ENCODE assay signal across 8 cellular contexts in genomic region chr9:77455312-77455927, GRCh38.
DNase-seq lines count a peak whose midpoint lies in the region; ATAC-seq and TF ChIP-seq lines count a peak whose summit lies in the region.

No MANE protein-coding gene starts in this region.

- DNase-seq in SKM-1 (lab: John Stamatoyannopoulos, UW; ENCODE audit: unreplicated experiment) (peak; percentile 14), GM03348 (ENCODE audit: low spot score) (no peak)
- DNase-seq in effector memory CD8-positive, alpha-beta T cell = peak; percentile 9 to 22 (median 17)
- DNase-seq in stimulated activated CD4-positive, alpha-beta T cell treated with anti-CD3 and anti-CD28 coated beads, Interleukin-12 subunit alpha, Interleukin-12 subunit beta, amount 100 ng/mL, for 4 hours = peak; percentile 26

- H3K27ac Mint-ChIP-seq in effector memory CD8-positive, alpha-beta T cell = no peak overlapping the region

- H3K36me3 Mint-ChIP-seq in effector memory CD8-positive, alpha-beta T cell (ENCODE audit: insufficient read depth) = no peaks in the 10 kb centered on the region

- no peak overlapping the region for H3K4me3 Mint-ChIP-seq in effector memory CD8-positive, alpha-beta T cell

- TF ChIP-seq CTCF in 22Rv1 (IDR thresholded peaks at IDR 0.05) = peak; percentile 77
- TF ChIP-seq CTCF in GM12872 (IDR thresholded peaks at IDR 0.05; ENCODE audit: insufficient read depth, low read depth, low read length) = peak; percentile 64

- no peaks in the 10 kb centered on the region for H3K9me3 Mint-ChIP-seq in effector memory CD8-positive, alpha-beta T cell

- ATAC-seq in HG03442 (IDR thresholded peaks at IDR 0.05; ENCODE audit: unreplicated experiment) = peak; percentile 31
- peak; percentile 32 for ATAC-seq in effector memory CD8-positive, alpha-beta T cell (replicated peaks)
- no peak for ATAC-seq in HG03457 (IDR thresholded peaks at IDR 0.05; ENCODE audit: unreplicated experiment)

- H3K27ac ChIP-seq in 22Rv1 = no peak overlapping the region

- peaks cover 13% of the 10 kb centered on the region in 2 donors for H3K4me1 Mint-ChIP-seq in effector memory CD8-positive, alpha-beta T cell (ENCODE audit: low read depth in 2 of 2)

- peaks cover 19 to 47% of the 10 kb centered on the region in 2 donors for H3K27me3 Mint-ChIP-seq in effector memory CD8-positive, alpha-beta T cell
